ENCODE assay signal across 19 cellular contexts in the genomic region with DNA sequence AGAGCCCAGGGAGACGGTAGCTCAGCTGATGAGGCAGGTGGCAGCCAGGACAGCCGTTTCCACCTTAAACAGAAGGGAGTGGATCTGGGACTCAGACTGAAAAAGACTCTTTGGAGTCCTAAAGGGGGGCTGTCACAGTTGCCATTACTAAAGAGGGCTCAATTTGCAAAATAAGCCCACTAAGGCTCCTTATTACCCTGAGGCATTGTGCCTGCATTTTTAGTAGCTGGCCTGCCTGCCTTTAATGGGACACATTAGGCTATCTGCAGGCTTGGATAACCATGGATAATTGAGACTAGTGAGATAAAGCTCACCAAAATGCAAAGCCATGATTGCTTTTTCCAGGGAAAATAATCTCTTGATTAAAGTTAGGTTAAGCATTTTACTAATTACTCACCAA.
"Had no signal": no experiment of that assay in that cellular context is flagged by ENCODE, and none has a peak within 500 bp of the region (broad histone marks: within the 10 kb centered on the region; RNA-seq: fewer than 3 reads in every experiment).

No MANE protein-coding gene starts in this region.

- DNase-seq: activated CD4-positive, alpha-beta T cell treated with anti-CD3 and anti-CD28 coated beads for 1 hour; activated CD4-positive, alpha-beta T cell treated with anti-CD3 and anti-CD28 coated beads, Interleukin-2, amount 50 U/mL, for 48 hours; activated CD8-positive, alpha-beta memory T cell treated with anti-CD3 and anti-CD28 coated beads, Interleukin-2, amount 10 ng/mL, durations not matched to agents 7 days and 5 days; activated naive CD4-positive, alpha-beta T cell treated with anti-CD3 and anti-CD28 coated beads for 36 hours; activated naive CD8-positive, alpha-beta T cell treated with anti-CD3 and anti-CD28 coated beads, Interleukin-2, amount 50 U/mL, for 24 hours; activated T-cell treated with anti-CD3 and anti-CD28 coated beads, Interleukin-2, amount 50 U/mL, for 1 hour; hypothalamus; mesenchymal stem cell; natural killer cell; nucleus accumbens; posterior cingulate gyrus; stimulated activated CD4-positive, alpha-beta T cell treated with anti-CD3 and anti-CD28 coated beads, Interleukin-2, amount 100 ng/mL, for 48 hours; T1000; tibial artery had no signal

- H3K9me3 ChIP-seq: ascending aorta, esophagus muscularis mucosa, tibial artery had no signal

- H3K4me3 ChIP-seq: ascending aorta, cardiac muscle cell, esophagus muscularis mucosa, tibial artery had no signal

- H3K27me3 ChIP-seq: ascending aorta, esophagus muscularis mucosa, tibial artery had no signal

- H3K4me1 Mint-ChIP-seq: activated CD8-positive, alpha-beta memory T cell treated with anti-CD3 and anti-CD28 coated beads, Interleukin-2, amount 10 ng/mL, durations not matched to agents 7 days and 5 days; activated naive CD8-positive, alpha-beta T cell treated with anti-CD3 and anti-CD28 coated beads, Interleukin-2, amount 50 U/mL, for 24 hours; natural killer cell; stimulated activated memory B cell treated with anti-CD40 and anti-IgM and Interleukin-4, amounts not matched to agents 10 μg/mL and 1 μg/mL and 100 μg/mL, for 72 hours had no signal

- H3K9me3 Mint-ChIP-seq: activated naive CD4-positive, alpha-beta T cell treated with anti-CD3 and anti-CD28 coated beads for 36 hours; activated naive CD8-positive, alpha-beta T cell treated with anti-CD3 and anti-CD28 coated beads, Interleukin-2, amount 50 U/mL, for 24 hours; activated T-helper 2 cell treated with anti-CD3 and anti-CD28 coated beads, Interferon-gamma antibody, Interleukin-2, Interleukin-4, amounts not matched to agents 10 μg/mL and 5 μg/mL and 100 μg/mL, durations not matched to agents 14 hours and 24 hours and 36 hours; natural killer cell; stimulated activated memory B cell treated with anti-CD40 and anti-IgM and Interleukin-4, amounts not matched to agents 10 μg/mL and 1 μg/mL and 100 μg/mL, for 72 hours had no signal

- H3K27ac ChIP-seq: ascending aorta, cardiac muscle cell, esophagus muscularis mucosa, tibial artery had no signal

- H3K4me1 ChIP-seq: ascending aorta, esophagus muscularis mucosa, tibial artery had no signal

- H3K27ac Mint-ChIP-seq: activated CD8-positive, alpha-beta memory T cell treated with anti-CD3 and anti-CD28 coated beads, Interleukin-2, amount 10 ng/mL, durations not matched to agents 7 days and 5 days; activated naive CD4-positive, alpha-beta T cell treated with anti-CD3 and anti-CD28 coated beads for 36 hours; activated naive CD8-positive, alpha-beta T cell treated with anti-CD3 and anti-CD28 coated beads, Interleukin-2, amount 50 U/mL, for 24 hours; activated T-helper 2 cell treated with anti-CD3 and anti-CD28 coated beads, Interferon-gamma antibody, Interleukin-2, Interleukin-4, amounts not matched to agents 10 μg/mL and 5 μg/mL and 100 μg/mL, durations not matched to agents 14 hours and 24 hours and 36 hours; natural killer cell; stimulated activated memory B cell treated with anti-CD40 and anti-IgM and Interleukin-4, amounts not matched to agents 10 μg/mL and 1 μg/mL and 100 μg/mL, for 72 hours had no signal

- H3K36me3 ChIP-seq: ascending aorta, cardiac muscle cell, esophagus muscularis mucosa, tibial artery had no signal

- H3K36me3 Mint-ChIP-seq: activated CD8-positive, alpha-beta memory T cell treated with anti-CD3 and anti-CD28 coated beads, Interleukin-2, amount 10 ng/mL, durations not matched to agents 7 days and 5 days; natural killer cell; stimulated activated memory B cell treated with anti-CD40 and anti-IgM and Interleukin-4, amounts not matched to agents 10 μg/mL and 1 μg/mL and 100 μg/mL, for 72 hours had no signal

- H3K4me3 Mint-ChIP-seq: activated CD8-positive, alpha-beta memory T cell treated with anti-CD3 and anti-CD28 coated beads, Interleukin-2, amount 10 ng/mL, durations not matched to agents 7 days and 5 days; activated naive CD4-positive, alpha-beta T cell treated with anti-CD3 and anti-CD28 coated beads for 36 hours; activated naive CD8-positive, alpha-beta T cell treated with anti-CD3 and anti-CD28 coated beads, Interleukin-2, amount 50 U/mL, for 24 hours; natural killer cell; stimulated activated memory B cell treated with anti-CD40 and anti-IgM and Interleukin-4, amounts not matched to agents 10 μg/mL and 1 μg/mL and 100 μg/mL, for 72 hours had no signal
